15 cellular contexts compared by ENCODE assay signal in the genomic region with DNA sequence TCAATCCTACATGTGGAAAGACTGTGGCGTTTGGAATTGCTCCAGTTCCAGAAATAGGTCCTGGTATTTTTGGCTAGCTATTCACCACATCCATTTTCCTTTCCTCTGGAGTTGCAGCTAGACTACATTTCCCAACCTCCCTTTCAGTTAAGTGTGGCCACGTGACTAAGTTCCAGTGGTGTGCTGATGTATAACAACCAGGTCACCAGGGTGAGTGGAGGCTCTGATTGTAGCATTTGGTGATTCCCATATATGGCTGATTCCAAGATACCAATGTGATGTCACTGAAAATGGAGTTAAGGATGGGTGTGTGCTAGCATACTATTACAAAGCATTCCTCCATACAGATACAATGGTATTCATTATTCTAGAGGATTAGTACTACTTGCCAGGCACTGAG. TPM values are rescaled to one million over a fixed set of nuclear protein-coding genes. Genes with fewer than 3 reads are reported as not detected.
DNase-seq lines count a peak whose midpoint lies in the region; ATAC-seq and TF ChIP-seq lines count a peak whose summit lies in the region.
"Had no signal": no experiment of that assay in that cellular context is flagged by ENCODE, and none has a peak within 500 bp of the region (broad histone marks: within the 10 kb centered on the region; RNA-seq: fewer than 3 reads in every experiment).

No MANE protein-coding gene starts in this region.

- no peak overlapping the region for H3K56ac ChIP-seq in mesendoderm (ENCODE audit: low read length)

- H3K79me1 ChIP-seq in mesendoderm (ENCODE audit: low read length), result no peaks in the 10 kb centered on the region

- no peak overlapping the region for H2BK120ac ChIP-seq in mesendoderm (ENCODE audit: low read depth, low read length)

- H3K9ac ChIP-seq in endodermal cell (ENCODE audit: extremely low read depth, low read length, poor library complexity, severe bottlenecking), result no peak overlapping the region
- no peak overlapping the region for H3K9ac ChIP-seq in mesendoderm (ENCODE audit: low read length)

- WGBS in endodermal cell (ENCODE audit: insufficient coverage in 1 of 2, insufficient read length in 1 of 2), 2 experiments, result 85 to 88% methylated on average over 1 to 2 of the region's 2 CpGs
- WGBS in mesendoderm (ENCODE audit: extremely low coverage, insufficient coverage, low lambda C conversion rate), result no CpG with 5 or more reads among the region's 2 CpGs

- no peak overlapping the region for H4K8ac ChIP-seq in mesendoderm (ENCODE audit: low read depth, low read length)

- no peaks in the 10 kb centered on the region for H3K4me1 ChIP-seq in endodermal cell (ENCODE audit: control insufficient read depth, insufficient read depth, low read length)
- H3K4me1 ChIP-seq in mesendoderm (ENCODE audit: control insufficient read depth, low read depth, low read length), result no peaks in the 10 kb centered on the region

- no peak overlapping the region for H3K4me3 Mint-ChIP-seq in endodermal cell
- no peak overlapping the region for H3K4me3 Mint-ChIP-seq in effector memory CD8-positive, alpha-beta T cell
- H3K4me3 Mint-ChIP-seq: H9 had no signal

- H3K79me2 ChIP-seq in mesendoderm (ENCODE audit: control insufficient read depth, insufficient read depth, low read length), result no peaks in the 10 kb centered on the region

- ATAC-seq in effector memory CD8-positive, alpha-beta T cell (replicated peaks), result no peak
- no peak for ATAC-seq in GM19035 (IDR thresholded peaks at IDR 0.05; ENCODE audit: unreplicated experiment)

- no peak for TF ChIP-seq CTCF in endodermal cell (conservative IDR thresholded peaks at IDR 0.05)

- no peak overlapping the region for H3K27ac Mint-ChIP-seq in endodermal cell
- H3K27ac Mint-ChIP-seq in effector memory CD8-positive, alpha-beta T cell, result no peak overlapping the region
- H3K27ac Mint-ChIP-seq: H9 had no signal

- peak; percentile 17 for DNase-seq in H7
- peak; percentile 20 for DNase-seq in RPMI7951 (ENCODE audit: low read depth)
- no peak for DNase-seq in endodermal cell
- DNase-seq in mesendoderm, result peak; percentile 44
- DNase-seq in effector memory CD8-positive, alpha-beta T cell, result no peak
- no peak for DNase-seq in SW 1271 (lab: John Stamatoyannopoulos, UW)
- DNase-seq: AML-193, H9, KBM-7, NCI-H1105, NCI-H2081 treated with DMSO at 0.1 percent for 48 hours, NCI-H524, NCI-H82 had no signal

- no peaks in the 10 kb centered on the region for H3K27me3 ChIP-seq in H7 (ENCODE audit: control insufficient read depth, insufficient read depth, low read length)
- no peaks in the 10 kb centered on the region for H3K27me3 ChIP-seq in endodermal cell (ENCODE audit: control insufficient read depth, insufficient read depth, low read length, poor library complexity, severe bottlenecking)
- H3K27me3 ChIP-seq in mesendoderm (ENCODE audit: insufficient read depth, low read length, poor library complexity), result no peaks in the 10 kb centered on the region

- no peaks in the 10 kb centered on the region for H3K36me3 Mint-ChIP-seq in endodermal cell (ENCODE audit: low read depth)
- no peaks in the 10 kb centered on the region for H3K36me3 Mint-ChIP-seq in effector memory CD8-positive, alpha-beta T cell (ENCODE audit: insufficient read depth)

- H2BK15ac ChIP-seq in mesendoderm (replicated peaks; ENCODE audit: low read depth), result no peak overlapping the region

- no peak overlapping the region for H3K27ac ChIP-seq in endodermal cell (ENCODE audit: low read depth, low read length)
- no peak overlapping the region for H3K27ac ChIP-seq in mesendoderm (ENCODE audit: low read depth, low read length)
- H3K27ac ChIP-seq: C4-2B had no signal

- no peak overlapping the region for H3K23ac ChIP-seq in mesendoderm (ENCODE audit: low read length)

- no peaks in the 10 kb centered on the region for H3K9me3 Mint-ChIP-seq in endodermal cell
- no peaks in the 10 kb centered on the region for H3K9me3 Mint-ChIP-seq in effector memory CD8-positive, alpha-beta T cell

- H3K4me3 ChIP-seq in H7 (ENCODE audit: insufficient read depth, low read depth, low read length) (no peak overlapping the region), endodermal cell (ENCODE audit: low read length) (peak overlapping the region; percentile 10), mesendoderm (ENCODE audit: low read length) (no peak overlapping the region)

- no peak overlapping the region for H2BK5ac ChIP-seq in mesendoderm (ENCODE audit: low read length)

- H3K27me3 Mint-ChIP-seq in endodermal cell (ENCODE audit: insufficient read depth), result peaks cover 9% of the 10 kb centered on the region
- peaks cover 75 to 96% of the 10 kb centered on the region in 2 donors for H3K27me3 Mint-ChIP-seq in effector memory CD8-positive, alpha-beta T cell

- no peak overlapping the region for H3K18ac ChIP-seq in mesendoderm (ENCODE audit: low read length)

- no peak overlapping the region for H3K4ac ChIP-seq in mesendoderm (ENCODE audit: low read depth, low read length)

- H3K36me3 ChIP-seq in H7 (replicated peaks; ENCODE audit: control insufficient read depth, insufficient read depth, low read length) (no peaks in the 10 kb centered on the region), endodermal cell (ENCODE audit: control insufficient read depth, insufficient read depth, low read length) (no peaks in the 10 kb centered on the region), mesendoderm (ENCODE audit: control insufficient read depth, insufficient read depth, low read length) (no peaks in the 10 kb centered on the region)

- H3K4me2 ChIP-seq in mesendoderm (ENCODE audit: low read length), result no peak overlapping the region

- peaks cover 15% of the 10 kb centered on the region for H3K4me1 Mint-ChIP-seq in endodermal cell
- H3K4me1 Mint-ChIP-seq in effector memory CD8-positive, alpha-beta T cell (ENCODE audit: low read depth in 2 of 2), result no peaks in the 10 kb centered on the region

- H3K9me3 ChIP-seq in endodermal cell (ENCODE audit: control insufficient read depth, low read length), result peaks cover 10% of the 10 kb centered on the region

- H4K5ac ChIP-seq in mesendoderm (ENCODE audit: low read length), result no peak overlapping the region

- H2AK5ac ChIP-seq in mesendoderm (ENCODE audit: low read length), result no peak overlapping the region

RNA-seq across cellular contexts. Expression of gene STK35, which starts 49.7 kb away (rescaled TPM):
- total RNA-seq in H7 (2014; rRNA removed; shearing (Covaris generic)), result 39.8 and 40.8 TPM in 2 replicates
- total RNA-seq in RPMI7951 (2014; rRNA removed; shearing (Covaris generic)), result 15.7 and 20.8 TPM in 2 replicates
- total RNA-seq in endodermal cell, result 10 to 100 TPM; 44.0 to 46.3 TPM
- polyA plus RNA-seq in endodermal cell (2013, experiment 1 of 2), result 17.3 TPM
- polyA plus RNA-seq in endodermal cell (2013, experiment 2 of 2), result 16.2 TPM
- 25.0 TPM for polyA plus RNA-seq in mesendoderm (2013, experiment 1 of 2)
- polyA plus RNA-seq in mesendoderm (2013, experiment 2 of 2), result 24.3 TPM

RNA-seq across cellular contexts. Expression of gene PDYN, which starts 58.1 kb away (rescaled TPM):
- 0.15 and 0.52 TPM in 2 replicates for total RNA-seq in H7 (2014; rRNA removed; shearing (Covaris generic))
- not detected in 2 replicates for total RNA-seq in RPMI7951 (2014; rRNA removed; shearing (Covaris generic))
- under 1 TPM; 0.51 to 0.71 TPM for total RNA-seq in endodermal cell
- 2.6 TPM for polyA plus RNA-seq in endodermal cell (2013, experiment 1 of 2)
- polyA plus RNA-seq in endodermal cell (2013, experiment 2 of 2), result 2.4 TPM
- polyA plus RNA-seq in mesendoderm (2013, experiment 1 of 2), result 0.21 TPM
- polyA plus RNA-seq in mesendoderm (2013, experiment 2 of 2), result 0.20 TPM

Comparison
In these comparisons a context has a peak if more than half of its experiments do, and no peak if none do; other contexts are left out.
1. DNase-seq: peak in H7 (single experiment), RPMI7951 (single experiment) and mesendoderm (single experiment); none in endodermal cell (single experiment), effector memory CD8-positive, alpha-beta T cell (0 of 3) and SW 1271 (0 of 2).